ENCODE assay signal across 7 cellular contexts in genomic region chr20:12404941-12405340, GRCh38.
"Had no signal": no experiment of that assay in that cellular context is flagged by ENCODE, and none has a peak within 500 bp of the region (broad histone marks: within the 10 kb centered on the region; RNA-seq: fewer than 3 reads in every experiment).

No MANE protein-coding gene starts in this region.

- H3K4me1 Mint-ChIP-seq: IgD-negative memory B cell had no signal

- H3K27ac ChIP-seq: HL-60, KMS-11 had no signal

- H3K27ac Mint-ChIP-seq: IgD-negative memory B cell had no signal

- H3K36me3 Mint-ChIP-seq: IgD-negative memory B cell had no signal

- H3K4me3 Mint-ChIP-seq: IgD-negative memory B cell had no signal

- H3K4me3 ChIP-seq: K562 had no signal

- DNase-seq: IMR-90, KBM-7, KG1 had no signal

- H3K27me3 Mint-ChIP-seq: IgD-negative memory B cell had no signal

- H3K9ac ChIP-seq: KMS-11 had no signal

- H3K4me2 ChIP-seq: KMS-11 had no signal
